Comparison of ENCODE assay signal across 9 cellular contexts in the genomic region with DNA sequence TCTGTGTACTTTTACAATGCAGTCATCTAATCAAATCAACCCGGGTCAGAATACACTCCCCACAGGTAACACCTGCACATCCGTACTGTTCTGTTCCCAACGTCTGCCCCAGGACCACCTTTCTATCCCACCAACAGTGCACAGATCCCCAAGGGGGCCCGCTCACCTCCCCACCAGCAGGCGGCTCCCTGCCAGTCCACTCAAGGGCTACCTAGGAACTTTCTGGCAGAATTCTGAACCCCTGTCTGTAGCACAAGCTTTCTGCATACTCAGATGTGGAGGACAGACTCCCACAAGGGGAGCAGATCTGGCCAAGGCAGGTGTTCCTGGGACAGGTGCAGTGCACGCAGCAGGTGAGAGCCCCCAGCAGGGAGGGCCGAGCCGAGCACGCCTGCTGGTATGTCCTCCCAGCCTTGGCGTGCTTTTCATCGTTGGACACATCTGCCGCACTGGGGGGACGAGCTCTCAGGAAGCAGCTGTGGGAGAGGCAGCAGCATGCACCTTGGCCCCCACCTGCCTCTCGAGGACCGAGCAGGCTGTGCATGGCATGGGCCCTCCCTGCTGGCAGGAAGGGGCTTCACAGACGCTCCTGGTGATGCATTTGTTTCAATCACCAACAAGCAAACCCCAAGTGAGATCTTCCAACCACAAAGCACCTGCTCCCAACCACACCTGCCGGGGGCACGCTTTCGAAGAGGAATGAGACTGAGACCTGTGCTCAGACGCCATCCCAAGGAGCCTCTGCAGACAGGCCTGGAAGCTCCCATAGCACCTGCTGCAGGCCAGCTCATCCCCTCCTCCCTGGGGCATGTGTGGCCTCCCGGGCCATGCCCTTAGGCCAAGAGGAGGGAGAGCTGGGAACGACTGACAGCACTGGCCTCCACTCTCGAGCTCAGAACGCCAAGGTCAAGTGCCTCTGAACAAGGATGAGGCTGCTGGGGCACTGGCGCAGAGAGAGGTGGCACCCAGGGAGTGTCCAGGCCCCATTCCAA. TPM values are rescaled to one million over a fixed set of nuclear protein-coding genes. Genes with fewer than 3 reads are reported as not detected.
DNase-seq lines count a peak whose midpoint lies in the region; ATAC-seq, FAIRE-seq and TF ChIP-seq lines count a peak whose summit lies in the region.
"Had no signal": no experiment of that assay in that cellular context is flagged by ENCODE, and none has a peak within 500 bp of the region (broad histone marks: within the 10 kb centered on the region; RNA-seq: fewer than 3 reads in every experiment).

No MANE protein-coding gene starts in this region.

- no peak overlapping the region for H2AFZ ChIP-seq in osteoblast (ENCODE audit: low read length)

- no peak overlapping the region for H3K4me3 Mint-ChIP-seq in Caco-2 (ENCODE audit: unreplicated experiment)

- no peaks in the 10 kb centered on the region for H3K27me3 Mint-ChIP-seq in Caco-2 (ENCODE audit: insufficient read depth, unreplicated experiment)

- H3K27ac Mint-ChIP-seq in Caco-2 (ENCODE audit: unreplicated experiment), result peak overlapping the region; percentile 84

- H3K27ac ChIP-seq in Peyer's patch, result peak overlapping the region; percentile 17 to 93 (median 75)
- H3K27ac ChIP-seq in osteoblast (ENCODE audit: low read depth, low read length), result no peak overlapping the region

- ATAC-seq in GM19372 (IDR thresholded peaks at IDR 0.05; ENCODE audit: low read depth, unreplicated experiment), result peak; percentile 47
- ATAC-seq in HG03159 (IDR thresholded peaks at IDR 0.05; ENCODE audit: unreplicated experiment), result peak; percentile 92

- no peaks in the 10 kb centered on the region for H3K9me3 Mint-ChIP-seq in Caco-2 (ENCODE audit: unreplicated experiment)
- H3K9me3 Mint-ChIP-seq: activated T-cell treated with anti-CD3 and anti-CD28 coated beads, Interleukin-2, amount 50 U/mL, for 4 hours had no signal

- peaks cover 38% of the 10 kb centered on the region for H3K4me1 Mint-ChIP-seq in Caco-2 (ENCODE audit: low read depth, unreplicated experiment)

- POLR2A ChIA-PET in Caco-2 (lab: Charles Lee), result no interaction called here

- DNase-seq in Caco-2 (no peak), Peyer's patch (peak; percentile 72 to 80 (median 73)), osteoblast (ENCODE audit: insufficient read length, low spot score, missing footprints) (peak; percentile 79), A172 (ENCODE audit: low spot score) (no peak), frontal cortex (ENCODE audit: low spot score in 2 of 2) (no peak)
- no peak for DNase-seq in stimulated activated CD4-positive, alpha-beta T cell treated with anti-CD3 and anti-CD28 coated beads, Interleukin-12 subunit alpha, Interleukin-12 subunit beta, amount 100 ng/mL, for 4 hours
- DNase-seq: activated T-cell treated with anti-CD3 and anti-CD28 coated beads, Interleukin-2, amount 50 U/mL, for 4 hours had no signal

- H3K36me3 ChIP-seq in Caco-2 (ENCODE audit: control insufficient read depth, insufficient read depth, low read length), result peaks cover 2% of the 10 kb centered on the region
- peaks cover 0 to 15% (median 0%) of the 10 kb centered on the region in 3 donors for H3K36me3 ChIP-seq in Peyer's patch
- H3K36me3 ChIP-seq in osteoblast (ENCODE audit: insufficient read depth, low read length), result no peaks in the 10 kb centered on the region

- H3K79me2 ChIP-seq in osteoblast (ENCODE audit: insufficient read depth, low read length), result no peaks in the 10 kb centered on the region

- FAIRE-seq in frontal cortex (lab: Jason Lieb, UNC), result no peak

- H3K4me1 ChIP-seq in Caco-2, result peaks cover 41% of the 10 kb centered on the region
- H3K4me1 ChIP-seq in Peyer's patch, result peaks cover 9 to 80% (median 17%) of the 10 kb centered on the region in 4 donors
- peaks cover 8% of the 10 kb centered on the region for H3K4me1 ChIP-seq in osteoblast (ENCODE audit: insufficient read depth, low read length)

- intact Hi-C loops in Caco-2 (cut with micrococcal nuclease; ENCODE audit: unreplicated experiment), result loop anchor here (2.0 to 5.0 kb wide), 2 partner anchors 37 to 69 kb away; a partner anchor contains a TSS

- no peak overlapping the region for H3K4me3 ChIP-seq in Caco-2 (ENCODE audit: low read depth, low read length)
- H3K4me3 ChIP-seq in Peyer's patch, result peak overlapping the region in 2 of 4 donors; percentile 5 to 8
- H3K4me3 ChIP-seq in osteoblast (ENCODE audit: insufficient read depth, low read length), result no peak overlapping the region

- peaks cover 33% of the 10 kb centered on the region for H3K36me3 Mint-ChIP-seq in Caco-2 (ENCODE audit: insufficient read depth, unreplicated experiment)

- peak in 1 of 2 donors; percentile 32 for TF ChIP-seq POLR2A in Peyer's patch (IDR thresholded peaks at IDR 0.05)

- TF ChIP-seq CTCF in Caco-2 (IDR thresholded peaks at IDR 0.05; ENCODE audit: insufficient read depth in 1 of 2, low read depth in 1 of 2, low read length in 1 of 2, severe bottlenecking in 1 of 2, unreplicated experiment in 1 of 2) (no peak), Peyer's patch (IDR thresholded peaks at IDR 0.05) (peak in 4 of 6 experiments; percentile 4 to 28 (median 16)), osteoblast (IDR thresholded peaks at IDR 0.05; ENCODE audit: extremely low read depth, low read depth, low read length) (no peak)

- no TSS peak for BruUV-seq in Caco-2 (replicated peaks; lab: Mats Ljungman, UMichigan)

- H3K27me3 ChIP-seq in Caco-2 (replicated peaks; ENCODE audit: control insufficient read depth, insufficient read depth, low read length), result no peaks in the 10 kb centered on the region
- H3K27me3 ChIP-seq in Peyer's patch, result no peaks in the 10 kb centered on the region
- no peaks in the 10 kb centered on the region for H3K27me3 ChIP-seq in osteoblast (ENCODE audit: insufficient read depth, low read length)

- no peaks in the 10 kb centered on the region for H4K20me1 ChIP-seq in osteoblast (ENCODE audit: insufficient read depth, low read length)

- H3K9me3 ChIP-seq in Caco-2 (no peaks in the 10 kb centered on the region), Peyer's patch (no peaks in the 10 kb centered on the region), osteoblast (ENCODE audit: low read depth, low read length) (no peaks in the 10 kb centered on the region)

- CTCF ChIA-PET in Caco-2 (lab: Charles Lee), result interaction anchor here (2.0 kb wide), 1 partner anchor 70 kb away, joined by 8 read pairs; no protein-coding TSS in a partner anchor

- H3K4me2 ChIP-seq in osteoblast (ENCODE audit: insufficient read depth, low read length), result no peak overlapping the region

RNA-seq across cellular contexts. Expression of a gene that starts 35.9 kb away (rescaled TPM):
- total RNA-seq in Caco-2 (2022) (37.9 and 40.1 TPM in 2 replicates), Peyer's patch (10 to 100 TPM; 15.7 to 69.1 (median 62.2) TPM), osteoblast (3.6 and 3.8 TPM in 2 replicates), frontal cortex (2.0 TPM)
- total RNA-seq in A172 (2014; rRNA removed; shearing (Covaris generic)), result 1.7 and 3.6 TPM in 2 replicates

Comparison
In these comparisons a context has a peak if more than half of its experiments do, and no peak if none do; other contexts are left out.
1. DNase-seq: peak in Peyer's patch (3 of 3) and osteoblast (single experiment); none in Caco-2 (0 of 2), A172 (single experiment), frontal cortex (0 of 2) and stimulated activated CD4-positive, alpha-beta T cell treated with anti-CD3 and anti-CD28 coated beads, Interleukin-12 subunit alpha, Interleukin-12 subunit beta, amount 100 ng/mL, for 4 hours (single experiment).
2. CTCF ChIP-seq: peak in Peyer's patch (4 of 6); none in Caco-2 (0 of 2) and osteoblast (single experiment).